ENCODE assay signal across 19 cellular contexts in the genomic region with DNA sequence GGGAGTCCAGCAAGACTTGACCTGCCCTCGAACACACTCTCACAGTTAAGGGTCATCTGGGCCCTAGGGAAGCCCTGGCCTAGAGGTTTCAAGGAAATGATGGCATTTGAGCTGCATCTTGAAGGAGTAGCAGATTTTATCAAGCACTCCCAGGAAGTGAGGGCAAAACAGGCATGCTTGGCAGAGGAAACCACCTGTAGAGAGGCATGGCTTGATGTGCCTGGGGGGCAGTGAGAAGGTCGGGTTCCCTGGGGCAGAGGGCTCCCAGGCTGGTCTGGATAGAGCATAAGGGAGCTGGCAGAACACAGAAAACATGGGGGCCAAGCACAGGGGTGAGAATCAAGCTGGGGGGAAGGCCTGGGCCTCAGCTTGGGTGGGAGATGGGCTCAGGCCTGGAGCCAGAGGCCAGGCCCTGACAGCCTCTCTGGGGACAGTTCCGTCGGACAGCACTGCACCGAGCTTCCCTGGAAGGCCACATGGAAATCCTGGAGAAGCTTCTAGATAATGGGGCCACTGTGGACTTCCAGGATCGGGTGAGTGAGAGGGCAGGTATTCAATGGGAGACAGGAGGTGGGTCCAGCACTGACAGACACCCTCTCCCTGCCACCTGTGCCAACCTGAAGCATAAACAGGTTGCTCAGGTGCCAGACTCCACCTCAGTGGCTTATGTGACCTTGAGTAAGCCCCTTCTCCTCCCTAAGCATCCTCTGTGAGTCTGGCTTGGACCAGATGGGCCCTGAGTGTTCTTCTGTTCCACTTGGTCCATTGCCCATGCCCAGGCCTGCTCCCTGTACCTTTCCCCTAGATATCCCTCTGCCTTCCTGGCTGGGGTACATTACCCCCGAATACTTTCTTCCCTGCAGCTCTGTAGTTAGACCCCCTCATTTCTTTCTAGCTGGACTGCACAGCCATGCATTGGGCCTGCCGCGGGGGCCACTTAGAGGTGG. TPM values are rescaled to one million over a fixed set of nuclear protein-coding genes. Genes with fewer than 3 reads are reported as not detected.
DNase-seq lines count a peak whose midpoint lies in the region; ATAC-seq, FAIRE-seq and TF ChIP-seq lines count a peak whose summit lies in the region.
"Had no signal": no experiment of that assay in that cellular context is flagged by ENCODE, and none has a peak within 500 bp of the region (broad histone marks: within the 10 kb centered on the region; RNA-seq: fewer than 3 reads in every experiment).

No MANE protein-coding gene starts in this region.

- no peaks in the 10 kb centered on the region for H3K9me3 ChIP-seq in HepG2 (ENCODE audit: low read length)
- no peaks in the 10 kb centered on the region for H3K9me3 ChIP-seq in right lobe of liver
- no peaks in the 10 kb centered on the region for H3K9me3 ChIP-seq in Loucy (ENCODE audit: insufficient read depth, low read depth, low read length)
- H3K9me3 ChIP-seq in neuronal stem cell (replicated peaks in 1 of 2; ENCODE audit: control insufficient read depth in 2 of 2, insufficient read depth in 1 of 2, low read depth in 1 of 2, low read length in 2 of 2) = no peaks in the 10 kb centered on the region

- CTCF ChIA-PET in HepG2 (lab: Yijun Ruan, JAX; ENCODE audit: low intra/inter-chr PET ratio, low total read pairs) = no interaction called here

- H2BK12ac ChIP-seq in neuronal stem cell (ENCODE audit: low read length) = no peak overlapping the region

- peak overlapping the region; percentile 32; the same call in 1 of the 2 replicates for H3K4me2 ChIP-seq in HepG2 (ENCODE audit: low read depth, low read length)
- H3K4me2 ChIP-seq in Loucy (ENCODE audit: low read depth, low read length, poor library complexity, severe bottlenecking) = no peak overlapping the region
- H3K4me2 ChIP-seq in neuronal stem cell (ENCODE audit: insufficient read depth, low read length, poor library complexity, severe bottlenecking) = no peak overlapping the region

- no peak overlapping the region for H3K4ac ChIP-seq in neuronal stem cell (ENCODE audit: low read length)

- in situ Hi-C loops in HepG2 (cut with HindIII; ENCODE audit: extremely low pct_ligation_motif_present, low pct_unique_long_range_greater_than_20kb) = no loop called here

- H3K9me2 ChIP-seq in Loucy (replicated peaks; ENCODE audit: low read depth, low read length) = no peaks in the 10 kb centered on the region

- ATAC-seq in HepG2 (no peak), right lobe of liver (no peak), GM21737 (IDR thresholded peaks at IDR 0.05; ENCODE audit: unreplicated experiment) (no peak)

- H3K27ac ChIP-seq in HepG2 (ENCODE audit: extremely low read length, insufficient read depth, low read length) (no peak overlapping the region), right lobe of liver (no peak overlapping the region), neuronal stem cell (replicated peaks; ENCODE audit: low read length) (no peak overlapping the region)
- H3K27ac ChIP-seq: GM23248 had no signal

- POLR2A ChIA-PET in HepG2 (lab: Yijun Ruan, JAX) = no interaction called here

- no peaks in the 10 kb centered on the region for H3F3A ChIP-seq in Loucy (ENCODE audit: low read depth)

- TF ChIP-seq EP300 in HepG2 (IDR thresholded peaks at IDR 0.05; ENCODE audit: low read depth in 2 of 2, low read length in 2 of 2) = no peak
- TF ChIP-seq EP300 in HepG2 (CRISPR knock-in tag; IDR thresholded peaks at IDR 0.05; ENCODE audit: borderline replicate concordance) = no peak

- no peaks in the 10 kb centered on the region for H3K9me3 Mint-ChIP-seq in osteocyte (ENCODE audit: unreplicated experiment)
- H3K9me3 Mint-ChIP-seq: CD14-positive monocyte had no signal

- H3K4me1 ChIP-seq in HepG2 (ENCODE audit: insufficient read depth, low read length) (peaks cover 29% of the 10 kb centered on the region), right lobe of liver (peaks cover 0 to 6% (median 2%) of the 10 kb centered on the region in 4 donors), Loucy (ENCODE audit: insufficient read depth, low read length, poor library complexity, severe bottlenecking) (peaks cover 4% of the 10 kb centered on the region), neuronal stem cell (ENCODE audit: control insufficient read depth in 2 of 2, insufficient read depth in 1 of 2, low read depth in 1 of 2, low read length in 2 of 2) (peaks cover 2 to 5% of the 10 kb centered on the region in 2 donors)

- TF ChIP-seq RAD21 in HepG2 (CRISPR knock-in tag; IDR thresholded peaks at IDR 0.05) = no peak

- H3K27me3 Mint-ChIP-seq in osteocyte (ENCODE audit: unreplicated experiment) = no peaks in the 10 kb centered on the region

- H3K23ac ChIP-seq in neuronal stem cell (ENCODE audit: low read depth, low read length, poor library complexity) = peak overlapping the region; percentile 8

- no peaks in the 10 kb centered on the region for H4K20me1 ChIP-seq in HepG2 (ENCODE audit: insufficient read depth, low read length)
- H4K20me1 ChIP-seq in Loucy (ENCODE audit: insufficient read depth, low read length, poor library complexity, severe bottlenecking) = no peaks in the 10 kb centered on the region

- no peak overlapping the region for H3K4me3 Mint-ChIP-seq in osteocyte (ENCODE audit: unreplicated experiment)
- H3K4me3 Mint-ChIP-seq: CD14-positive monocyte had no signal

- no peaks in the 10 kb centered on the region for H3K36me3 Mint-ChIP-seq in osteocyte (ENCODE audit: unreplicated experiment)
- H3K36me3 Mint-ChIP-seq: CD14-positive monocyte had no signal

- intact Hi-C loops in HepG2 (cut with micrococcal nuclease; ENCODE audit: unreplicated experiment) = no loop called here
- intact Hi-C loops in right lobe of liver (cut with DNase I) = no loop called here

- H3K18ac ChIP-seq in neuronal stem cell (ENCODE audit: low read length) = no peak overlapping the region

- TF ChIP-seq CTCF in HepG2 (CRISPR knock-in tag; IDR thresholded peaks at IDR 0.05) (no peak), right lobe of liver (IDR thresholded peaks at IDR 0.05) (no peak), Loucy (conservative IDR thresholded peaks at IDR 0.05; ENCODE audit: low read length) (no peak), osteocyte (IDR thresholded peaks at IDR 0.05) (no peak)

- peak overlapping the region; percentile 45 for H4K8ac ChIP-seq in neuronal stem cell (ENCODE audit: low read depth, low read length)

- H2AK5ac ChIP-seq in neuronal stem cell (ENCODE audit: low read depth, low read length) = no peak overlapping the region

- no peak overlapping the region for H3K14ac ChIP-seq in neuronal stem cell (ENCODE audit: low read length)

- H2BK15ac ChIP-seq in neuronal stem cell (ENCODE audit: low read length) = no peak overlapping the region

- H3K79me2 ChIP-seq in HepG2 (ENCODE audit: insufficient read depth, low read length) (no peaks in the 10 kb centered on the region), Loucy (ENCODE audit: insufficient read depth, low read length) (no peaks in the 10 kb centered on the region)

- no peak for TF ChIP-seq POLR2A in HepG2 (IDR thresholded peaks at IDR 0.05; ENCODE audit: insufficient read depth in 1 of 2, low read depth in 2 of 2, low read length in 2 of 2)
- no peak for TF ChIP-seq POLR2A in right lobe of liver (IDR thresholded peaks at IDR 0.05)

- H3K9ac ChIP-seq in HepG2 (ENCODE audit: insufficient read depth, low read depth, low read length) = no peak overlapping the region
- no peak overlapping the region for H3K9ac ChIP-seq in Loucy (ENCODE audit: low read depth, low read length, poor library complexity, severe bottlenecking)
- no peak overlapping the region for H3K9ac ChIP-seq in neuronal stem cell (ENCODE audit: low read depth, low read length, poor library complexity)
- H3K9ac ChIP-seq: GM23248 had no signal

- no TSS peak for BruUV-seq in HepG2 (replicated peaks; lab: Mats Ljungman, UMichigan)

- 45% methylated on average over 5 of the region's 9 CpGs for WGBS in HepG2 (ENCODE audit: low lambda C conversion rate)
- 96% methylated on average over 5 of the region's 9 CpGs for WGBS in right lobe of liver (ENCODE audit: insufficient coverage, low coverage, low lambda C conversion rate, missing lambda C conversion rate)
- WGBS in neuronal stem cell (ENCODE audit: extremely low coverage in 2 of 2, insufficient read length in 2 of 2, insufficient replicate concordance in 1 of 2), 2 donors = no CpG with 5 or more reads among the region's 9 CpGs

- no peak for FAIRE-seq in HepG2 (lab: Jason Lieb, UNC)
- FAIRE-seq: G401.6 had no signal

- H3K4me3 ChIP-seq in HepG2 (replicated peaks in 1 of 3; ENCODE audit: insufficient read depth in 1 of 3, low read depth in 2 of 3, low read length in 3 of 3) (no peak overlapping the region; a peak in 1 of 6 replicates), right lobe of liver (no peak overlapping the region), Loucy (ENCODE audit: low read length, poor library complexity, severe bottlenecking) (no peak overlapping the region), neuronal stem cell (ENCODE audit: low read length in 2 of 2) (no peak overlapping the region)
- H3K4me3 ChIP-seq: GM23248 had no signal

- peaks cover 19% of the 10 kb centered on the region for H3K4me1 Mint-ChIP-seq in osteocyte (ENCODE audit: unreplicated experiment)
- H3K4me1 Mint-ChIP-seq: CD14-positive monocyte had no signal

- H2BK120ac ChIP-seq in neuronal stem cell (ENCODE audit: low read depth, low read length) = no peak overlapping the region

- H3K36me3 ChIP-seq in HepG2 (replicated peaks in 1 of 2; ENCODE audit: control insufficient read depth in 1 of 2, insufficient read depth in 2 of 2, low read length in 2 of 2) = no peaks in the 10 kb centered on the region
- no peaks in the 10 kb centered on the region for H3K36me3 ChIP-seq in right lobe of liver
- no peaks in the 10 kb centered on the region for H3K36me3 ChIP-seq in Loucy (ENCODE audit: insufficient read depth, low read length)
- no peaks in the 10 kb centered on the region for H3K36me3 ChIP-seq in neuronal stem cell (replicated peaks in 1 of 2; ENCODE audit: control insufficient read depth in 2 of 2, insufficient read depth in 2 of 2, low read length in 2 of 2)

- no peak overlapping the region for H4K91ac ChIP-seq in neuronal stem cell (ENCODE audit: low read depth, low read length, poor library complexity)

- H2AFZ ChIP-seq in HepG2 (ENCODE audit: low read length) (no peak overlapping the region), Loucy (ENCODE audit: low read length) (peak overlapping the region; percentile 33; the same call in 1 of the 2 replicates), neuronal stem cell (ENCODE audit: low read length) (peak overlapping the region; percentile 15)
- H2AFZ ChIP-seq: GM23248 had no signal

- no peak overlapping the region for H3K27ac Mint-ChIP-seq in osteocyte (ENCODE audit: unreplicated experiment)
- H3K27ac Mint-ChIP-seq: CD14-positive monocyte had no signal

- DNase-seq in HepG2 (ENCODE audit: low spot score) (no peak), right lobe of liver (no peak), neuronal stem cell (ENCODE audit: low spot score) (no peak), osteocyte (ENCODE audit: extremely low spot score, unreplicated experiment) (no peak), RKO (ENCODE audit: low spot score) (no peak)
- DNase-seq: ACHN, DND-41, GM23248, KBM-7, NCI-H1105 treated with DMSO at 0.1 percent for 48 hours, NCI-H1694 treated with DMSO at 0.1 percent for 48 hours, NCI-H2227 treated with DMSO at 0.1 percent for 48 hours, NCI-H510A treated with DMSO at 0.1 percent for 48 hours, NCI-H774, OCI-M1 had no signal

- H3K27me3 ChIP-seq in HepG2 (ENCODE audit: control insufficient read depth in 1 of 2, insufficient read depth in 2 of 2, low read length in 2 of 2) (peaks cover 0 to 12% of the 10 kb centered on the region in 2 experiments; a peak in 1 of 5 replicates), right lobe of liver (no peaks in the 10 kb centered on the region), Loucy (ENCODE audit: insufficient read depth, low read length, poor library complexity, severe bottlenecking) (no peaks in the 10 kb centered on the region), neuronal stem cell (ENCODE audit: control insufficient read depth in 3 of 3, insufficient read depth in 3 of 3, low read depth in 1 of 3, low read length in 3 of 3) (peaks cover 0 to 3% (median 0%) of the 10 kb centered on the region in 3 experiments)

- no peak overlapping the region for H2BK5ac ChIP-seq in neuronal stem cell (ENCODE audit: low read length)

- H3K79me1 ChIP-seq in neuronal stem cell (ENCODE audit: low read depth, low read length) = no peaks in the 10 kb centered on the region

RNA-seq across cellular contexts. Expression of gene HOGA1, which starts 3.5 kb away (rescaled TPM):
- total RNA-seq in HepG2 (2016; rRNA removed; fragmentation: Illumina TruSeq; extraction: Trizol) (18.8 and 19.5 TPM in 2 replicates), right lobe of liver (10 to 100 TPM; 16.8 to 92.9 (median 36.5) TPM), osteocyte (not detected in 2 replicates)
- 3.4 and 5.6 TPM in 2 replicates for total RNA-seq in HepG2 (2016; cell fraction: cytosol; rRNA removed; fragmentation: Illumina TruSeq; extraction: Trizol; ENCODE audit: low read depth)
- total RNA-seq in HepG2 (2016; cell fraction: insoluble cytoplasmic fraction; rRNA removed; fragmentation: Illumina TruSeq; extraction: Trizol) = 18.4 and 22.7 TPM in 2 replicates
- 6.7 and 7.9 TPM in 2 replicates for total RNA-seq in HepG2 (2016; cell fraction: membrane; rRNA removed; fragmentation: Illumina TruSeq; extraction: Trizol)
- 14.5 and 15.4 TPM in 2 replicates for total RNA-seq in HepG2 (2016; cell fraction: nucleus; rRNA removed; fragmentation: Illumina TruSeq; extraction: Trizol)
- polyA plus RNA-seq in HepG2 (2011; rRNA removed) = 7.1 and 7.6 TPM in 2 replicates
- polyA plus RNA-seq in HepG2 (2011; cell fraction: cytosol; rRNA removed) = 6.2 and 6.3 TPM in 2 replicates
- 12.0 and 12.1 TPM in 2 replicates for polyA plus RNA-seq in HepG2 (2011; cell fraction: nucleus; rRNA removed)
- polyA plus RNA-seq in HepG2 (2012) = 4.6 and 5.6 TPM in 2 replicates
- 2.4 and 2.7 TPM in 2 replicates for polyA plus RNA-seq in HepG2 (2016; cell fraction: cytosol; fragmentation: Illumina TruSeq; extraction: Trizol; ENCODE audit: low read depth)
- 15.7 and 17.4 TPM in 2 replicates for polyA plus RNA-seq in HepG2 (2016; cell fraction: insoluble cytoplasmic fraction; fragmentation: Illumina TruSeq; extraction: Trizol; ENCODE audit: low read depth)
- 3.0 and 3.6 TPM in 2 replicates for polyA plus RNA-seq in HepG2 (2016; cell fraction: membrane; fragmentation: Illumina TruSeq; extraction: Trizol; ENCODE audit: low read depth)
- polyA plus RNA-seq in HepG2 (2016; cell fraction: nucleus; fragmentation: Illumina TruSeq; extraction: Trizol; ENCODE audit: insufficient read depth, low read depth) = 18.7 and 20.9 TPM in 2 replicates
- 1.9 and 7.8 TPM in 2 replicates for polyA minus RNA-seq in HepG2 (2011; rRNA and poly(A)+ RNA removed; ENCODE audit: low replicate concordance)
- 2.8 and 3.5 TPM in 2 replicates for polyA minus RNA-seq in HepG2 (2011; cell fraction: cytosol; rRNA and poly(A)+ RNA removed)
- 9.0 and 9.3 TPM in 2 replicates for polyA minus RNA-seq in HepG2 (2011; cell fraction: nucleus; rRNA and poly(A)+ RNA removed)
- polyA plus RNA-seq in neuronal stem cell (2013, experiment 1 of 2) = 0.24 TPM
- 0.24 TPM for polyA plus RNA-seq in neuronal stem cell (2013, experiment 2 of 2)
- polyA plus RNA-seq: CD14-positive monocyte had no signal

RNA-seq across cellular contexts. Expression of gene ANKRD2, which starts 8.1 kb away (rescaled TPM):
- total RNA-seq in HepG2 (2016; rRNA removed; fragmentation: Illumina TruSeq; extraction: Trizol) (not detected in 2 replicates), right lobe of liver (under 1 TPM in 4 of 6 experiments, not detected in 2; 0.28 to 0.81 (median 0.50) TPM), osteocyte (not detected in 2 replicates)
- not detected in 2 replicates for total RNA-seq in HepG2 (2016; cell fraction: cytosol; rRNA removed; fragmentation: Illumina TruSeq; extraction: Trizol; ENCODE audit: low read depth)
- total RNA-seq in HepG2 (2016; cell fraction: insoluble cytoplasmic fraction; rRNA removed; fragmentation: Illumina TruSeq; extraction: Trizol) = not detected in 2 replicates
- not detected in 2 replicates for total RNA-seq in HepG2 (2016; cell fraction: membrane; rRNA removed; fragmentation: Illumina TruSeq; extraction: Trizol)
- not detected in 2 replicates for total RNA-seq in HepG2 (2016; cell fraction: nucleus; rRNA removed; fragmentation: Illumina TruSeq; extraction: Trizol)
- polyA plus RNA-seq in HepG2 (2011; rRNA removed) = not detected in 2 replicates
- polyA plus RNA-seq in HepG2 (2011; cell fraction: cytosol; rRNA removed) = not detected in 2 replicates
- polyA plus RNA-seq in HepG2 (2011; cell fraction: nucleus; rRNA removed) = not detected in 2 replicates
- not detected in 2 replicates for polyA plus RNA-seq in HepG2 (2012)
- not detected in 2 replicates for polyA plus RNA-seq in HepG2 (2016; cell fraction: cytosol; fragmentation: Illumina TruSeq; extraction: Trizol; ENCODE audit: low read depth)
- not detected in 2 replicates for polyA plus RNA-seq in HepG2 (2016; cell fraction: insoluble cytoplasmic fraction; fragmentation: Illumina TruSeq; extraction: Trizol; ENCODE audit: low read depth)
- polyA plus RNA-seq in HepG2 (2016; cell fraction: membrane; fragmentation: Illumina TruSeq; extraction: Trizol; ENCODE audit: low read depth) = not detected in 2 replicates
- not detected in 2 replicates for polyA plus RNA-seq in HepG2 (2016; cell fraction: nucleus; fragmentation: Illumina TruSeq; extraction: Trizol; ENCODE audit: insufficient read depth, low read depth)
- polyA minus RNA-seq in HepG2 (2011; rRNA and poly(A)+ RNA removed; ENCODE audit: low replicate concordance) = 0.09 TPM in 1 of 2 replicates, not detected in the other
- polyA minus RNA-seq in HepG2 (2011; cell fraction: cytosol; rRNA and poly(A)+ RNA removed) = not detected in 2 replicates
- not detected in 2 replicates for polyA minus RNA-seq in HepG2 (2011; cell fraction: nucleus; rRNA and poly(A)+ RNA removed)
- polyA plus RNA-seq in neuronal stem cell (2013, experiment 1 of 2) = not detected
- not detected for polyA plus RNA-seq in neuronal stem cell (2013, experiment 2 of 2)
- total RNA-seq: GM23248 had no signal
- polyA plus RNA-seq: CD14-positive monocyte, GM23248 had no signal

RNA-seq across cellular contexts. Expression of gene C10orf62, which starts 8.8 kb away (rescaled TPM):
- 0.28 and 1.6 TPM in 2 replicates for total RNA-seq in HepG2 (2016; rRNA removed; fragmentation: Illumina TruSeq; extraction: Trizol)
- total RNA-seq in HepG2 (2016; cell fraction: cytosol; rRNA removed; fragmentation: Illumina TruSeq; extraction: Trizol; ENCODE audit: low read depth) = not detected in 2 replicates
- total RNA-seq in HepG2 (2016; cell fraction: insoluble cytoplasmic fraction; rRNA removed; fragmentation: Illumina TruSeq; extraction: Trizol) = 0.42 and 1.9 TPM in 2 replicates
- total RNA-seq in HepG2 (2016; cell fraction: membrane; rRNA removed; fragmentation: Illumina TruSeq; extraction: Trizol) = 0.15 TPM in 1 of 2 replicates, not detected in the other
- 3.1 and 3.7 TPM in 2 replicates for total RNA-seq in HepG2 (2016; cell fraction: nucleus; rRNA removed; fragmentation: Illumina TruSeq; extraction: Trizol)
- polyA plus RNA-seq in HepG2 (2011; rRNA removed) = 0.61 and 0.74 TPM in 2 replicates
- polyA plus RNA-seq in HepG2 (2011; cell fraction: cytosol; rRNA removed) = 0.08 and 0.21 TPM in 2 replicates
- polyA plus RNA-seq in HepG2 (2011; cell fraction: nucleus; rRNA removed) = 2.6 and 3.1 TPM in 2 replicates
- polyA plus RNA-seq in HepG2 (2012) = 0.21 and 0.27 TPM in 2 replicates
- 0.22 TPM in 1 of 2 replicates, not detected in the other for polyA plus RNA-seq in HepG2 (2016; cell fraction: cytosol; fragmentation: Illumina TruSeq; extraction: Trizol; ENCODE audit: low read depth)
- 0.27 and 0.39 TPM in 2 replicates for polyA plus RNA-seq in HepG2 (2016; cell fraction: insoluble cytoplasmic fraction; fragmentation: Illumina TruSeq; extraction: Trizol; ENCODE audit: low read depth)
- polyA plus RNA-seq in HepG2 (2016; cell fraction: membrane; fragmentation: Illumina TruSeq; extraction: Trizol; ENCODE audit: low read depth) = not detected in 2 replicates
- polyA plus RNA-seq in HepG2 (2016; cell fraction: nucleus; fragmentation: Illumina TruSeq; extraction: Trizol; ENCODE audit: insufficient read depth, low read depth) = 1.4 and 1.5 TPM in 2 replicates
- 1.6 and 3.3 TPM in 2 replicates for polyA minus RNA-seq in HepG2 (2011; rRNA and poly(A)+ RNA removed; ENCODE audit: low replicate concordance)
- polyA minus RNA-seq in HepG2 (2011; cell fraction: cytosol; rRNA and poly(A)+ RNA removed) = not detected in 2 replicates
- 5.2 and 5.8 TPM in 2 replicates for polyA minus RNA-seq in HepG2 (2011; cell fraction: nucleus; rRNA and poly(A)+ RNA removed)
- 1 to 10 TPM in 5 of 6 experiments, not detected in 1; 1.2 to 4.1 (median 2.2) TPM for total RNA-seq in right lobe of liver
- not detected for polyA plus RNA-seq in neuronal stem cell (2013, experiment 1 of 2)
- polyA plus RNA-seq in neuronal stem cell (2013, experiment 2 of 2) = not detected
- total RNA-seq in osteocyte = not detected in 2 replicates
- total RNA-seq: GM23248 had no signal
- polyA plus RNA-seq: CD14-positive monocyte, GM23248 had no signal

RNA-seq across cellular contexts. Expression of gene MORN4, which starts 52.6 kb away (rescaled TPM):
- total RNA-seq in HepG2 (2016; rRNA removed; fragmentation: Illumina TruSeq; extraction: Trizol) = 3.4 and 4.2 TPM in 2 replicates
- 3.2 and 5.3 TPM in 2 replicates for total RNA-seq in HepG2 (2016; cell fraction: cytosol; rRNA removed; fragmentation: Illumina TruSeq; extraction: Trizol; ENCODE audit: low read depth)
- total RNA-seq in HepG2 (2016; cell fraction: insoluble cytoplasmic fraction; rRNA removed; fragmentation: Illumina TruSeq; extraction: Trizol) = 4.6 and 5.2 TPM in 2 replicates
- 6.1 and 6.3 TPM in 2 replicates for total RNA-seq in HepG2 (2016; cell fraction: membrane; rRNA removed; fragmentation: Illumina TruSeq; extraction: Trizol)
- total RNA-seq in HepG2 (2016; cell fraction: nucleus; rRNA removed; fragmentation: Illumina TruSeq; extraction: Trizol) = 1.6 and 3.0 TPM in 2 replicates
- polyA plus RNA-seq in HepG2 (2011; rRNA removed) = 9.1 and 10.8 TPM in 2 replicates
- 7.3 and 11.8 TPM in 2 replicates for polyA plus RNA-seq in HepG2 (2011; cell fraction: cytosol; rRNA removed)
- polyA plus RNA-seq in HepG2 (2011; cell fraction: nucleus; rRNA removed) = 4.4 and 5.7 TPM in 2 replicates
- polyA plus RNA-seq in HepG2 (2012) = 7.4 and 10.4 TPM in 2 replicates
- polyA plus RNA-seq in HepG2 (2016; cell fraction: cytosol; fragmentation: Illumina TruSeq; extraction: Trizol; ENCODE audit: low read depth) = 7.7 and 8.5 TPM in 2 replicates
- 9.6 and 10.3 TPM in 2 replicates for polyA plus RNA-seq in HepG2 (2016; cell fraction: insoluble cytoplasmic fraction; fragmentation: Illumina TruSeq; extraction: Trizol; ENCODE audit: low read depth)
- polyA plus RNA-seq in HepG2 (2016; cell fraction: membrane; fragmentation: Illumina TruSeq; extraction: Trizol; ENCODE audit: low read depth) = 9.0 and 9.4 TPM in 2 replicates
- 7.8 and 8.8 TPM in 2 replicates for polyA plus RNA-seq in HepG2 (2016; cell fraction: nucleus; fragmentation: Illumina TruSeq; extraction: Trizol; ENCODE audit: insufficient read depth, low read depth)
- 2.2 and 3.4 TPM in 2 replicates for polyA minus RNA-seq in HepG2 (2011; rRNA and poly(A)+ RNA removed; ENCODE audit: low replicate concordance)
- 1.2 and 2.5 TPM in 2 replicates for polyA minus RNA-seq in HepG2 (2011; cell fraction: cytosol; rRNA and poly(A)+ RNA removed)
- polyA minus RNA-seq in HepG2 (2011; cell fraction: nucleus; rRNA and poly(A)+ RNA removed) = 2.9 and 3.7 TPM in 2 replicates
- total RNA-seq in right lobe of liver = 1 to 10 TPM in 4 of 6 experiments, under 1 TPM in 2; 0.69 to 3.9 (median 1.6) TPM
- 45.3 TPM for polyA plus RNA-seq in neuronal stem cell (2013, experiment 1 of 2)
- 47.1 TPM for polyA plus RNA-seq in neuronal stem cell (2013, experiment 2 of 2)
- total RNA-seq in osteocyte = 13.1 and 13.3 TPM in 2 replicates
- polyA plus RNA-seq: CD14-positive monocyte had no signal

RNA-seq across cellular contexts. Expression of gene PI4K2A, which starts 59.8 kb away (rescaled TPM):
- total RNA-seq in HepG2 (2016; rRNA removed; fragmentation: Illumina TruSeq; extraction: Trizol) (14.3 and 16.6 TPM in 2 replicates), right lobe of liver (10 to 100 TPM in 3 of 6 experiments, 1 to 10 TPM in 3; 6.2 to 18.1 (median 11.4) TPM), osteocyte (22.0 and 22.1 TPM in 2 replicates)
- total RNA-seq in HepG2 (2016; cell fraction: cytosol; rRNA removed; fragmentation: Illumina TruSeq; extraction: Trizol; ENCODE audit: low read depth) = 1.1 and 1.5 TPM in 2 replicates
- 14.4 and 15.3 TPM in 2 replicates for total RNA-seq in HepG2 (2016; cell fraction: insoluble cytoplasmic fraction; rRNA removed; fragmentation: Illumina TruSeq; extraction: Trizol)
- 5.3 and 5.4 TPM in 2 replicates for total RNA-seq in HepG2 (2016; cell fraction: membrane; rRNA removed; fragmentation: Illumina TruSeq; extraction: Trizol)
- 7.8 and 8.3 TPM in 2 replicates for total RNA-seq in HepG2 (2016; cell fraction: nucleus; rRNA removed; fragmentation: Illumina TruSeq; extraction: Trizol)
- 10.9 and 12.3 TPM in 2 replicates for polyA plus RNA-seq in HepG2 (2011; rRNA removed)
- polyA plus RNA-seq in HepG2 (2011; cell fraction: cytosol; rRNA removed) = 11.1 and 12.6 TPM in 2 replicates
- polyA plus RNA-seq in HepG2 (2011; cell fraction: nucleus; rRNA removed) = 7.2 and 8.1 TPM in 2 replicates
- 8.1 and 9.8 TPM in 2 replicates for polyA plus RNA-seq in HepG2 (2012)
- polyA plus RNA-seq in HepG2 (2016; cell fraction: cytosol; fragmentation: Illumina TruSeq; extraction: Trizol; ENCODE audit: low read depth) = 1.2 and 1.5 TPM in 2 replicates
- 16.4 and 17.1 TPM in 2 replicates for polyA plus RNA-seq in HepG2 (2016; cell fraction: insoluble cytoplasmic fraction; fragmentation: Illumina TruSeq; extraction: Trizol; ENCODE audit: low read depth)
- 3.5 and 4.3 TPM in 2 replicates for polyA plus RNA-seq in HepG2 (2016; cell fraction: membrane; fragmentation: Illumina TruSeq; extraction: Trizol; ENCODE audit: low read depth)
- polyA plus RNA-seq in HepG2 (2016; cell fraction: nucleus; fragmentation: Illumina TruSeq; extraction: Trizol; ENCODE audit: insufficient read depth, low read depth) = 11.0 and 12.8 TPM in 2 replicates
- 14.5 and 22.6 TPM in 2 replicates for polyA minus RNA-seq in HepG2 (2011; rRNA and poly(A)+ RNA removed; ENCODE audit: low replicate concordance)
- polyA minus RNA-seq in HepG2 (2011; cell fraction: cytosol; rRNA and poly(A)+ RNA removed) = 5.7 and 6.0 TPM in 2 replicates
- 5.5 and 5.7 TPM in 2 replicates for polyA minus RNA-seq in HepG2 (2011; cell fraction: nucleus; rRNA and poly(A)+ RNA removed)
- polyA plus RNA-seq in neuronal stem cell (2013, experiment 1 of 2) = 16.0 TPM
- 15.8 TPM for polyA plus RNA-seq in neuronal stem cell (2013, experiment 2 of 2)
